In genomic region chr15:100940785-100941379, GRCh38 we compare ENCODE assay signal across 11 cellular contexts. TPM values are rescaled to one million over a fixed set of nuclear protein-coding genes. Genes with fewer than 3 reads are reported as not detected.
DNase-seq lines count a peak whose midpoint lies in the region; ATAC-seq, FAIRE-seq and TF ChIP-seq lines count a peak whose summit lies in the region.
"Had no signal": no experiment of that assay in that cellular context is flagged by ENCODE, and none has a peak within 500 bp of the region (broad histone marks: within the 10 kb centered on the region; RNA-seq: fewer than 3 reads in every experiment).

No MANE protein-coding gene starts in this region.

- H3K27ac ChIP-seq in caudate nucleus (ENCODE audit: low read depth, low read length): no peak overlapping the region
- H3K27ac ChIP-seq: SJSA1 had no signal

- no peak for DNase-seq in GM19239 (ENCODE audit: insufficient read length, low spot score)
- peak; percentile 82 to 98 for DNase-seq in NOMO-1 (lab: John Stamatoyannopoulos, UW; ENCODE audit: unreplicated experiment in 2 of 2)
- DNase-seq in DMS153 treated with DMSO at 0.1 percent for 48 hours (lab: John Stamatoyannopoulos, UW; ENCODE audit: unreplicated experiment): no peak
- no peak for DNase-seq in glutamatergic neuron
- DNase-seq in caudate nucleus (lab: John Stamatoyannopoulos, UW): no peak
- no peak for DNase-seq in activated CD8-positive, alpha-beta memory T cell treated with anti-CD3 and anti-CD28 coated beads, Interleukin-2, amount 50 U/mL, for 4 hours
- DNase-seq: activated naive CD8-positive, alpha-beta T cell treated with anti-CD3 and anti-CD28 coated beads, Interleukin-2, amount 10 ng/mL, durations not matched to agents 7 days and 5 days; H7 had no signal

- no peak overlapping the region for H3K27ac Mint-ChIP-seq in stimulated activated memory B cell treated with anti-CD40 and anti-IgM and Interleukin-4, amounts not matched to agents 10 μg/mL and 1 μg/mL and 100 μg/mL, for 72 hours
- no peak overlapping the region for H3K27ac Mint-ChIP-seq in glutamatergic neuron (ENCODE audit: unreplicated experiment)
- H3K27ac Mint-ChIP-seq: activated naive CD8-positive, alpha-beta T cell treated with anti-CD3 and anti-CD28 coated beads, Interleukin-2, amount 10 ng/mL, durations not matched to agents 7 days and 5 days had no signal

- no peak overlapping the region for H3K4me3 Mint-ChIP-seq in stimulated activated memory B cell treated with anti-CD40 and anti-IgM and Interleukin-4, amounts not matched to agents 10 μg/mL and 1 μg/mL and 100 μg/mL, for 72 hours
- H3K4me3 Mint-ChIP-seq in glutamatergic neuron (ENCODE audit: unreplicated experiment): no peak overlapping the region
- H3K4me3 Mint-ChIP-seq: activated naive CD8-positive, alpha-beta T cell treated with anti-CD3 and anti-CD28 coated beads, Interleukin-2, amount 10 ng/mL, durations not matched to agents 7 days and 5 days had no signal

- H3K36me3 Mint-ChIP-seq in stimulated activated memory B cell treated with anti-CD40 and anti-IgM and Interleukin-4, amounts not matched to agents 10 μg/mL and 1 μg/mL and 100 μg/mL, for 72 hours: peaks cover 4% of the 10 kb centered on the region
- H3K36me3 Mint-ChIP-seq in glutamatergic neuron (ENCODE audit: unreplicated experiment): peaks cover 4% of the 10 kb centered on the region
- H3K36me3 Mint-ChIP-seq: activated naive CD8-positive, alpha-beta T cell treated with anti-CD3 and anti-CD28 coated beads, Interleukin-2, amount 10 ng/mL, durations not matched to agents 7 days and 5 days had no signal

- peak; percentile 92 for ATAC-seq in HG02938 (IDR thresholded peaks at IDR 0.05; ENCODE audit: unreplicated experiment)
- ATAC-seq in stimulated activated memory B cell treated with anti-CD40 and anti-IgM and Interleukin-4, amounts not matched to agents 10 μg/mL and 1 μg/mL and 100 μg/mL, for 72 hours: peak; percentile 93

- H3K4me1 Mint-ChIP-seq in stimulated activated memory B cell treated with anti-CD40 and anti-IgM and Interleukin-4, amounts not matched to agents 10 μg/mL and 1 μg/mL and 100 μg/mL, for 72 hours: peaks cover 33% of the 10 kb centered on the region
- H3K4me1 Mint-ChIP-seq in glutamatergic neuron (ENCODE audit: low read depth, unreplicated experiment): peaks cover 17% of the 10 kb centered on the region
- H3K4me1 Mint-ChIP-seq: activated naive CD8-positive, alpha-beta T cell treated with anti-CD3 and anti-CD28 coated beads, Interleukin-2, amount 10 ng/mL, durations not matched to agents 7 days and 5 days had no signal

- no peak for TF ChIP-seq CTCF in glutamatergic neuron (IDR thresholded peaks at IDR 0.05; ENCODE audit: partially characterized antibody, unreplicated experiment)

- FAIRE-seq in GM19239 (lab: Jason Lieb, UNC): peak; percentile 94

- no peaks in the 10 kb centered on the region for H3K27me3 Mint-ChIP-seq in stimulated activated memory B cell treated with anti-CD40 and anti-IgM and Interleukin-4, amounts not matched to agents 10 μg/mL and 1 μg/mL and 100 μg/mL, for 72 hours
- no peaks in the 10 kb centered on the region for H3K27me3 Mint-ChIP-seq in glutamatergic neuron (ENCODE audit: unreplicated experiment)

- H3K9me3 Mint-ChIP-seq in stimulated activated memory B cell treated with anti-CD40 and anti-IgM and Interleukin-4, amounts not matched to agents 10 μg/mL and 1 μg/mL and 100 μg/mL, for 72 hours: no peaks in the 10 kb centered on the region
- no peaks in the 10 kb centered on the region for H3K9me3 Mint-ChIP-seq in glutamatergic neuron (ENCODE audit: unreplicated experiment)
- H3K9me3 Mint-ChIP-seq: activated naive CD8-positive, alpha-beta T cell treated with anti-CD3 and anti-CD28 coated beads, Interleukin-2, amount 10 ng/mL, durations not matched to agents 7 days and 5 days had no signal

RNA-seq across cellular contexts. Expression of gene LRRK1, which starts 21.7 kb away (rescaled TPM):
- 1.5 TPM for total RNA-seq in glutamatergic neuron (ENCODE audit: unreplicated experiment)

Comparison
In these comparisons a context has a peak if more than half of its experiments do, and no peak if none do; other contexts are left out.
1. DNase-seq: peak in NOMO-1 (2 of 2); none in GM19239 (single experiment), DMS153 treated with DMSO at 0.1 percent for 48 hours (single experiment), glutamatergic neuron (single experiment), caudate nucleus (0 of 61) and activated CD8-positive, alpha-beta memory T cell treated with anti-CD3 and anti-CD28 coated beads, Interleukin-2, amount 50 U/mL, for 4 hours (single experiment).